In genomic region chr20:10857362-10858070, GRCh38 we compare ENCODE assay signal across 1 cellular context.
TF ChIP-seq lines count a peak whose summit lies in the region.

No MANE protein-coding gene starts in this region.

TF ChIP-seq in GM23338, 12 proteins besides CTCF, POLR2A, EP300 and RAD21 (continued from another document):
- TF ChIP-seq ZNF462 (CRISPR knock-in tag; IDR thresholded peaks at IDR 0.05) (no peak), CREB1 (CRISPR knock-in tag; IDR thresholded peaks at IDR 0.05; ENCODE audit: low read depth) (no peak), ZNF114 (CRISPR knock-in tag; IDR thresholded peaks at IDR 0.05) (no peak), STAT1 (IDR thresholded peaks at IDR 0.05; ENCODE audit: unreplicated experiment) (no peak), ETS1 (IDR thresholded peaks at IDR 0.05) (no peak), JUNB (IDR thresholded peaks at IDR 0.05; ENCODE audit: unreplicated experiment) (no peak), ZNF331 (CRISPR knock-in tag; IDR thresholded peaks at IDR 0.05; ENCODE audit: low read depth) (no peak), REST (IDR thresholded peaks at IDR 0.05; ENCODE audit: unreplicated experiment) (no peak)
